Comparison of ENCODE assay signal across 25 cellular contexts in the genomic region with DNA sequence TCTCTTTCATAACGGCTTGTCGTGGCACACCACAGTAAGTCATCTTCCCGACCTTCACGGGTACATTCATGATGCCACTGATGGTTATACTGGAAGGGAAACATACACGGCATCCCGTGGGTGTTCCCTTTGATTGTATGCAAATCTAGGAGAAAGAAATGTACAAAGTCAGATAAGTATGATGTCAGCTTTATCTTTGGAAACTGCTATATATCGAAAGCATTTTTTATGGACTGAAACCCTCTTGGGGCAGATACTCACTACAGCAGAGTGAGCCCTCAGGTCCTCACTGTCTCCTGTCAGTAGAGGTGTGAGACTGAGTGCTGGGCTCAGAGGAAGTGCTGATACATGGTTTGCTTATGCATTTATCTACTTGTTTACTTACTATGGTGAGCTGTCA. TPM values are rescaled to one million over a fixed set of nuclear protein-coding genes. Genes with fewer than 3 reads are reported as not detected.
DNase-seq lines count a peak whose midpoint lies in the region; ATAC-seq, FAIRE-seq and TF ChIP-seq lines count a peak whose summit lies in the region.
"Had no signal": no experiment of that assay in that cellular context is flagged by ENCODE, and none has a peak within 500 bp of the region (broad histone marks: within the 10 kb centered on the region; RNA-seq: fewer than 3 reads in every experiment).

No MANE protein-coding gene starts in this region.

- H3K9me3 Mint-ChIP-seq in activated CD4-positive, alpha-beta memory T cell treated with anti-CD3 and anti-CD28 coated beads for 36 hours = no peaks in the 10 kb centered on the region
- H3K9me3 Mint-ChIP-seq in activated CD4-positive, alpha-beta memory T cell treated with anti-CD3 and anti-CD28 coated beads, Interleukin-2, amount 10 ng/mL, durations not matched to agents 7 days and 5 days = no peaks in the 10 kb centered on the region
- no peaks in the 10 kb centered on the region for H3K9me3 Mint-ChIP-seq in nephron progenitor cell
- H3K9me3 Mint-ChIP-seq: activated B cell treated with CpG ODN at 0.5 μM for 24 hours; natural killer cell treated with Interleukin-12 subunit alpha and Interleukin-12 subunit beta and Interleukin-15 and Interleukin-18, amount 100 ng/mL, for 72 hours; stimulated activated memory B cell treated with anti-CD40 and anti-IgM and Interleukin-4, amounts not matched to agents 10 μg/mL and 1 μg/mL and 100 μg/mL, for 72 hours had no signal

- peak; percentile 74 for DNase-seq in activated CD4-positive, alpha-beta memory T cell treated with anti-CD3 and anti-CD28 coated beads for 36 hours
- no peak for DNase-seq in activated CD4-positive, alpha-beta memory T cell treated with anti-CD3 and anti-CD28 coated beads, Interleukin-2, amount 10 ng/mL, durations not matched to agents 7 days and 5 days
- DNase-seq in NCI-H526 treated with DMSO at 0.1 percent for 48 hours (lab: John Stamatoyannopoulos, UW) (peak; percentile 10), bronchial epithelial cell (ENCODE audit: low read depth) (peak; percentile 20), nephron progenitor cell (no peak)
- peak; percentile 73 for DNase-seq in stimulated activated CD4-positive, alpha-beta T cell treated with anti-CD3 and anti-CD28 coated beads, Interleukin-4, amount 100 ng/mL, for 24 hours
- DNase-seq: activated B cell treated with CpG ODN at 0.5 μM for 24 hours; activated CD8-positive, alpha-beta memory T cell treated with anti-CD3 and anti-CD28 coated beads, Interleukin-2, amount 50 U/mL, for 48 hours; C1 segment of cervical spinal cord; heart left ventricle; midbrain; NCI-H1105 treated with DMSO at 0.1 percent for 48 hours; NCI-H2081 treated with DMSO at 0.1 percent for 48 hours; sigmoid colon; T-helper 9 cell; thyroid gland had no signal

- H3K36me3 Mint-ChIP-seq in activated CD4-positive, alpha-beta memory T cell treated with anti-CD3 and anti-CD28 coated beads for 36 hours = no peaks in the 10 kb centered on the region
- no peaks in the 10 kb centered on the region for H3K36me3 Mint-ChIP-seq in activated CD4-positive, alpha-beta memory T cell treated with anti-CD3 and anti-CD28 coated beads, Interleukin-2, amount 10 ng/mL, durations not matched to agents 7 days and 5 days (ENCODE audit: low read depth)
- H3K36me3 Mint-ChIP-seq in nephron progenitor cell (ENCODE audit: low read depth) = no peaks in the 10 kb centered on the region
- H3K36me3 Mint-ChIP-seq: natural killer cell treated with Interleukin-12 subunit alpha and Interleukin-12 subunit beta and Interleukin-15 and Interleukin-18, amount 100 ng/mL, for 72 hours; stimulated activated memory B cell treated with anti-CD40 and anti-IgM and Interleukin-4, amounts not matched to agents 10 μg/mL and 1 μg/mL and 100 μg/mL, for 72 hours had no signal

- no peak overlapping the region for H3K4me3 Mint-ChIP-seq in activated CD4-positive, alpha-beta memory T cell treated with anti-CD3 and anti-CD28 coated beads for 36 hours
- H3K4me3 Mint-ChIP-seq in activated CD4-positive, alpha-beta memory T cell treated with anti-CD3 and anti-CD28 coated beads, Interleukin-2, amount 10 ng/mL, durations not matched to agents 7 days and 5 days = no peak overlapping the region
- no peak overlapping the region for H3K4me3 Mint-ChIP-seq in nephron progenitor cell
- H3K4me3 Mint-ChIP-seq: activated B cell treated with CpG ODN at 0.5 μM for 24 hours; natural killer cell treated with Interleukin-12 subunit alpha and Interleukin-12 subunit beta and Interleukin-15 and Interleukin-18, amount 100 ng/mL, for 72 hours; stimulated activated memory B cell treated with anti-CD40 and anti-IgM and Interleukin-4, amounts not matched to agents 10 μg/mL and 1 μg/mL and 100 μg/mL, for 72 hours had no signal

- ATAC-seq in HG03108 (IDR thresholded peaks at IDR 0.05; ENCODE audit: unreplicated experiment) = no peak
- no peak for ATAC-seq in HG02623 (IDR thresholded peaks at IDR 0.05; ENCODE audit: unreplicated experiment)
- ATAC-seq: heart left ventricle; HepG2; left lobe of liver; natural killer cell treated with Interleukin-12 subunit alpha and Interleukin-12 subunit beta and Interleukin-15 and Interleukin-18, amount 100 ng/mL, for 72 hours; SK-N-SH treated with all-trans-retinoic acid at 6 μM for 48 hours; stimulated activated memory B cell treated with anti-CD40 and anti-IgM and Interleukin-4, amounts not matched to agents 10 μg/mL and 1 μg/mL and 100 μg/mL, for 72 hours had no signal

- no peak overlapping the region for H3K27ac Mint-ChIP-seq in activated CD4-positive, alpha-beta memory T cell treated with anti-CD3 and anti-CD28 coated beads for 36 hours
- H3K27ac Mint-ChIP-seq in activated CD4-positive, alpha-beta memory T cell treated with anti-CD3 and anti-CD28 coated beads, Interleukin-2, amount 10 ng/mL, durations not matched to agents 7 days and 5 days = no peak overlapping the region
- H3K27ac Mint-ChIP-seq in nephron progenitor cell = no peak overlapping the region
- H3K27ac Mint-ChIP-seq: activated B cell treated with CpG ODN at 0.5 μM for 24 hours; natural killer cell treated with Interleukin-12 subunit alpha and Interleukin-12 subunit beta and Interleukin-15 and Interleukin-18, amount 100 ng/mL, for 72 hours; stimulated activated memory B cell treated with anti-CD40 and anti-IgM and Interleukin-4, amounts not matched to agents 10 μg/mL and 1 μg/mL and 100 μg/mL, for 72 hours had no signal

- H3K27me3 ChIP-seq in bronchial epithelial cell (ENCODE audit: control insufficient read depth, insufficient read depth, low read length) = no peaks in the 10 kb centered on the region
- H3K27me3 ChIP-seq: breast epithelium, heart left ventricle, sigmoid colon, thyroid gland had no signal

- POLR2A ChIA-PET in activated CD4-positive, alpha-beta memory T cell treated with anti-CD3 and anti-CD28 coated beads for 36 hours (lab: Charles Lee) = interaction anchor here (0.8 kb wide), 1 partner anchor 54 kb away, joined by 3 read pairs; no protein-coding TSS in a partner anchor
- POLR2A ChIA-PET in activated CD4-positive, alpha-beta memory T cell treated with anti-CD3 and anti-CD28 coated beads, Interleukin-2, amount 10 ng/mL, durations not matched to agents 7 days and 5 days (lab: Charles Lee) = no interaction called here

- H3K27me3 Mint-ChIP-seq in activated CD4-positive, alpha-beta memory T cell treated with anti-CD3 and anti-CD28 coated beads for 36 hours = peaks cover 10% of the 10 kb centered on the region
- peaks cover 15% of the 10 kb centered on the region for H3K27me3 Mint-ChIP-seq in activated CD4-positive, alpha-beta memory T cell treated with anti-CD3 and anti-CD28 coated beads, Interleukin-2, amount 10 ng/mL, durations not matched to agents 7 days and 5 days
- peaks cover 11% of the 10 kb centered on the region for H3K27me3 Mint-ChIP-seq in nephron progenitor cell (ENCODE audit: low read depth, poor library complexity)

- H3K4me3 ChIP-seq in bronchial epithelial cell (ENCODE audit: low read depth, low read length) = no peak overlapping the region
- H3K4me3 ChIP-seq: breast epithelium, heart left ventricle, sigmoid colon, thyroid gland had no signal

- no peak for TF ChIP-seq CTCF in bronchial epithelial cell (IDR thresholded peaks at IDR 0.05; ENCODE audit: insufficient read depth, low read length, severe bottlenecking)
- no peak for TF ChIP-seq CTCF in nephron progenitor cell (IDR thresholded peaks at IDR 0.05)

- CTCF ChIA-PET in activated CD4-positive, alpha-beta memory T cell treated with anti-CD3 and anti-CD28 coated beads for 36 hours (lab: Charles Lee) = interaction anchor here (0.9 kb wide), 1 partner anchor 19 kb away, joined by 3 read pairs; no protein-coding TSS in a partner anchor
- CTCF ChIA-PET in activated CD4-positive, alpha-beta memory T cell treated with anti-CD3 and anti-CD28 coated beads, Interleukin-2, amount 10 ng/mL, durations not matched to agents 7 days and 5 days (lab: Charles Lee) = no interaction called here

- FAIRE-seq in bronchial epithelial cell (lab: Jason Lieb, UNC) = no peak
- FAIRE-seq: GM18507, HepG2 had no signal

- H3K4me1 Mint-ChIP-seq in activated CD4-positive, alpha-beta memory T cell treated with anti-CD3 and anti-CD28 coated beads for 36 hours (ENCODE audit: low read depth) = peaks cover 15% of the 10 kb centered on the region
- no peaks in the 10 kb centered on the region for H3K4me1 Mint-ChIP-seq in activated CD4-positive, alpha-beta memory T cell treated with anti-CD3 and anti-CD28 coated beads, Interleukin-2, amount 10 ng/mL, durations not matched to agents 7 days and 5 days
- H3K4me1 Mint-ChIP-seq in nephron progenitor cell = peaks cover 12% of the 10 kb centered on the region
- H3K4me1 Mint-ChIP-seq: activated B cell treated with CpG ODN at 0.5 μM for 24 hours; stimulated activated memory B cell treated with anti-CD40 and anti-IgM and Interleukin-4, amounts not matched to agents 10 μg/mL and 1 μg/mL and 100 μg/mL, for 72 hours had no signal

- intact Hi-C loops in activated CD4-positive, alpha-beta memory T cell treated with anti-CD3 and anti-CD28 coated beads for 36 hours (cut with micrococcal nuclease) = loop anchor here (1.0 to 5.0 kb wide), 3 partner anchors 140 to 252 kb away; partner anchors contain the start of gene LY75

- peaks cover 2% of the 10 kb centered on the region for H3K36me3 ChIP-seq in bronchial epithelial cell (ENCODE audit: control insufficient read depth, insufficient read depth, low read length)
- H3K36me3 ChIP-seq: breast epithelium, sigmoid colon had no signal

RNA-seq across cellular contexts. Expression of gene PLA2R1, which starts 20.4 kb away (rescaled TPM):
- not detected for total RNA-seq in activated CD4-positive, alpha-beta memory T cell treated with anti-CD3 and anti-CD28 coated beads for 36 hours
- total RNA-seq in activated CD4-positive, alpha-beta memory T cell treated with anti-CD3 and anti-CD28 coated beads, Interleukin-2, amount 10 ng/mL, durations not matched to agents 7 days and 5 days = not detected
- total RNA-seq in bronchial epithelial cell = 2.1 and 4.5 TPM in 2 replicates
- total RNA-seq: activated B cell treated with CpG ODN at 0.5 μM for 24 hours; HepG2; natural killer cell treated with Interleukin-12 subunit alpha and Interleukin-12 subunit beta and Interleukin-15 and Interleukin-18, amount 100 ng/mL, for 72 hours had no signal

Comparison
In these comparisons a context has a peak if more than half of its experiments do, and no peak if none do; other contexts are left out.
1. DNase-seq: peak in activated CD4-positive, alpha-beta memory T cell treated with anti-CD3 and anti-CD28 coated beads for 36 hours (single experiment), NCI-H526 treated with DMSO at 0.1 percent for 48 hours (single experiment), bronchial epithelial cell (single experiment) and stimulated activated CD4-positive, alpha-beta T cell treated with anti-CD3 and anti-CD28 coated beads, Interleukin-4, amount 100 ng/mL, for 24 hours (single experiment); none in activated CD4-positive, alpha-beta memory T cell treated with anti-CD3 and anti-CD28 coated beads, Interleukin-2, amount 10 ng/mL, durations not matched to agents 7 days and 5 days (single experiment) and nephron progenitor cell (single experiment).